ENCODE assay signal across 7 cellular contexts in the genomic region with DNA sequence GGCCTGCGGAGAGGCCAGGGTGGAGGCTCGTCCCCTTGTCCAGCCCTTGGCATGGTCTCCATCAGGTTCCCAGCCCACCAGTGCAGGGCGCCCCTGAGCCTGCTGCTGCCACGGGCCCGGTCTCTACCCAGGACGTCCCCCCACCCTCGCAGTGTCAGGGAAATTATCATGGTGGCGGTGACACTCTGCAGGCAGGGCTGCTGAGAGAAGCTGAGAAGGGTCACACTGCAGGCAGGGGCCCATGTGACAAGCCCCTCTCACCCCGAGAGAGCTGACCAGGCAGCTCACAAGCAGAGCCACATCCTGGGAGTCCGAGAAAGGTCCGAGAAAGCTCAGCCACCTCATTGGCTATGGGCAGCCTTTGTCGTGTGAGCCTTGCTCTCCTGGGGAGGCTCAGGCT. TPM values are rescaled to one million over a fixed set of nuclear protein-coding genes. Genes with fewer than 3 reads are reported as not detected.
"Had no signal": no experiment of that assay in that cellular context is flagged by ENCODE, and none has a peak within 500 bp of the region (broad histone marks: within the 10 kb centered on the region; RNA-seq: fewer than 3 reads in every experiment).

No MANE protein-coding gene starts in this region.

RNA-seq across cellular contexts. Expression of a gene that starts 4.9 kb away (rescaled TPM):
- total RNA-seq: GM23248, GM23338, H1, H4, H7, H9, HFFc6 had no signal
- polyA plus RNA-seq: GM23248, GM23338, H1 had no signal
